ENCODE assay signal across 1 cellular context in genomic region chr2:55162284-55163006, GRCh38.
TF ChIP-seq lines count a peak whose summit lies in the region.

No MANE protein-coding gene starts in this region.

TF ChIP-seq in SK-N-SH treated with all-trans-retinoic acid at 6 μM for 48 hours, 23 proteins besides CTCF, POLR2A, EP300 and RAD21 (continued from another document):
- TF ChIP-seq TSHZ2 (CRISPR knock-in tag; IDR thresholded peaks at IDR 0.05) (no peak), PATZ1 (CRISPR knock-in tag; IDR thresholded peaks at IDR 0.05; ENCODE audit: borderline replicate concordance) (no peak), SNAI2 (CRISPR knock-in tag; IDR thresholded peaks at IDR 0.05) (no peak), CREB5 (CRISPR knock-in tag; IDR thresholded peaks at IDR 0.05; ENCODE audit: low read depth) (no peak), PPARA (CRISPR knock-in tag; IDR thresholded peaks at IDR 0.05; ENCODE audit: borderline replicate concordance) (no peak), ESRRG (CRISPR knock-in tag; IDR thresholded peaks at IDR 0.05) (no peak)
